8 cellular contexts compared by ENCODE assay signal in genomic region chr15:81303241-81304225, GRCh38. TPM values are rescaled to one million over a fixed set of nuclear protein-coding genes. Genes with fewer than 3 reads are reported as not detected.
DNase-seq lines count a peak whose midpoint lies in the region; TF ChIP-seq lines count a peak whose summit lies in the region.

No MANE protein-coding gene starts in this region.

- H3K27me3 ChIP-seq in breast epithelium (no peaks in the 10 kb centered on the region), transverse colon (no peaks in the 10 kb centered on the region), SJCRH30 (no peaks in the 10 kb centered on the region)

- H3K4me1 Mint-ChIP-seq in MCF 10A (ENCODE audit: insufficient read depth, unreplicated experiment) = peaks cover 7% of the 10 kb centered on the region
- peaks cover 86% of the 10 kb centered on the region for H3K4me1 Mint-ChIP-seq in activated naive CD8-positive, alpha-beta T cell (ENCODE audit: low read depth)

- TF ChIP-seq CTCF in breast epithelium (IDR thresholded peaks at IDR 0.05) (no peak), MCF 10A (IDR thresholded peaks at IDR 0.05; ENCODE audit: unreplicated experiment) (no peak), transverse colon (IDR thresholded peaks at IDR 0.05) (no peak)

- intact Hi-C loops in breast epithelium (cut with DNase I; ENCODE audit: low total_unique reads) (no loop called here), MCF 10A (cut with micrococcal nuclease) (no loop called here), transverse colon (cut with DNase I; ENCODE audit: low total_unique reads) (no loop called here)

- no peaks in the 10 kb centered on the region for H3K9me3 Mint-ChIP-seq in MCF 10A (ENCODE audit: unreplicated experiment)
- H3K9me3 Mint-ChIP-seq in activated naive CD8-positive, alpha-beta T cell (ENCODE audit: low read depth) = no peaks in the 10 kb centered on the region

- in situ Hi-C loops in transverse colon (cut with MboI; ENCODE audit: low pct_ligation_motif_present in 1 of 4, low pct_unique_long_range_greater_than_20kb in 1 of 4, low sequenced_read_pairs in 3 of 4) = no loop called here

- H3K27me3 Mint-ChIP-seq in MCF 10A (ENCODE audit: insufficient read depth, unreplicated experiment) = no peaks in the 10 kb centered on the region
- no peaks in the 10 kb centered on the region for H3K27me3 Mint-ChIP-seq in activated naive CD8-positive, alpha-beta T cell

- no peak overlapping the region for H3K4me3 ChIP-seq in breast epithelium
- H3K4me3 ChIP-seq in transverse colon = no peak overlapping the region
- no peak overlapping the region for H3K4me3 ChIP-seq in SJCRH30

- POLR2A ChIA-PET in MCF 10A (lab: Yijun Ruan, JAX) = interaction anchor here (0.6 kb wide), 1 partner anchor 31 kb away, joined by 3 read pairs; no protein-coding TSS in a partner anchor

- no TSS peak for BruUV-seq in MCF 10A (replicated peaks; lab: Mats Ljungman, UMichigan)

- H3K36me3 ChIP-seq in breast epithelium (no peaks in the 10 kb centered on the region), transverse colon (no peaks in the 10 kb centered on the region), SJCRH30 (no peaks in the 10 kb centered on the region)

- H3K36me3 Mint-ChIP-seq in MCF 10A (ENCODE audit: insufficient read depth, unreplicated experiment) = no peaks in the 10 kb centered on the region
- H3K36me3 Mint-ChIP-seq in activated naive CD8-positive, alpha-beta T cell = peaks cover 50% of the 10 kb centered on the region

- CTCF ChIA-PET in MCF 10A (lab: Yijun Ruan, JAX) = interaction anchor here (0.6 kb wide), 1 partner anchor 27 kb away, joined by 4 read pairs; no protein-coding TSS in a partner anchor

- H3K4me3 Mint-ChIP-seq in MCF 10A (ENCODE audit: unreplicated experiment) = no peak overlapping the region
- peak overlapping the region; percentile 98 for H3K4me3 Mint-ChIP-seq in activated naive CD8-positive, alpha-beta T cell

- H3K27ac ChIP-seq in breast epithelium (peak overlapping the region; percentile 13 to 57), transverse colon (peak overlapping the region; percentile 63 to 83 (median 71)), SJCRH30 (no peak overlapping the region)

- H3K9me3 ChIP-seq in breast epithelium (no peaks in the 10 kb centered on the region), transverse colon (no peaks in the 10 kb centered on the region), SJCRH30 (replicated peaks) (no peaks in the 10 kb centered on the region)

- H3K27ac Mint-ChIP-seq in MCF 10A (ENCODE audit: low read depth, unreplicated experiment) = no peak overlapping the region
- H3K27ac Mint-ChIP-seq in activated naive CD8-positive, alpha-beta T cell = peak overlapping the region; percentile 97

- no peak for TF ChIP-seq EP300 in transverse colon (IDR thresholded peaks at IDR 0.05; ENCODE audit: low read depth)

- WGBS in transverse colon (ENCODE audit: low coverage in 1 of 2), 2 donors = 49 to 72% methylated on average over 4 to 9 of the region's 9 CpGs

- DNase-seq in breast epithelium (ENCODE audit: low spot score in 2 of 2) (no peak), MCF 10A (ENCODE audit: unreplicated experiment) (no peak), iris pigment epithelial cell (ENCODE audit: low read depth) (peak; percentile 43), transverse colon (no peak), SJCRH30 (no peak), T-helper 9 cell (no peak), hepatic stellate cell (ENCODE audit: low spot score) (no peak)

- H3K4me1 ChIP-seq in breast epithelium = peaks cover 0 to 4% of the 10 kb centered on the region in 2 donors
- peaks cover 0 to 15% (median 0%) of the 10 kb centered on the region in 4 donors for H3K4me1 ChIP-seq in transverse colon
- H3K4me1 ChIP-seq in SJCRH30 = no peaks in the 10 kb centered on the region

- no peak for TF ChIP-seq POLR2A in breast epithelium (IDR thresholded peaks at IDR 0.05)
- no peak for TF ChIP-seq POLR2A in transverse colon (IDR thresholded peaks at IDR 0.05)

RNA-seq across cellular contexts. Expression of gene STARD5, which starts 20.4 kb away (rescaled TPM):
- total RNA-seq in breast epithelium (1 to 10 TPM; 3.2 to 9.5 (median 6.7) TPM), MCF 10A (2022) (2.0 and 3.4 TPM in 2 replicates), transverse colon (10 to 100 TPM; 11.2 to 54.5 (median 41.3) TPM)
- 2.5 and 3.8 TPM in 2 replicates for total RNA-seq in SJCRH30 (2014; rRNA removed; shearing (Covaris generic))
